Comparison of ENCODE assay signal across 8 cellular contexts in the genomic region with DNA sequence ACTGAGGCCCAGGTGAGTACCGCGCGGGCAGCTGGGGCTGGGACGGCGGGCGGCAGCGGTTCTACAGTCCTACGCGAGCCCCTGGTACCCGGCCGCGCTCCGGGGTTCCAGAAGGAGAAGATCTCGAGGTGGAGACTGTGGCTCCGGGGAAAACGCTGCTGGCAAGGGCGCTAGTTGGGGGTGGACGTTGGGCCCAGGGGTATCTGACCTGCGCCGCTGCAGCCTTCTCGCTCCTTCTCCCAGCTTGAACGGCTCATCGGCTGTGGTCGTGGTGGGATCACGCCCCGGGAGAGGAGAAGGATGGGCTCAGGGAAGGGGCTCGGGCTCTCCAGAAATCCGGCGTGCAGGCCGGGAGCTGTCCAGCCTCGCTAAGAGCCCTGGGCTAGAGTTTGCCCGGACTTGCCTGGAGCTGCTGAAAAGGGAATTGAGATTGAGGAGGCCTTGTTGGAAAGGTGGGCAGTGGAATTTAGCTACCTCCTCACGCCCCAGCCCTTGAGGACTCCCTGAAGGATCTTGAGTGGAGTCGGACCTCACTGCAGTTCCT. TPM values are rescaled to one million over a fixed set of nuclear protein-coding genes. Genes with fewer than 3 reads are reported as not detected.
DNase-seq lines count a peak whose midpoint lies in the region; ATAC-seq and TF ChIP-seq lines count a peak whose summit lies in the region.

No MANE protein-coding gene starts in this region.

- in situ Hi-C loops in ACHN (cut with HindIII; ENCODE audit: low pct_ligation_motif_present, low pct_unique_long_range_greater_than_20kb, low sequenced_read_pairs), result loop anchor here (25.0 kb wide), 1 partner anchor 765 kb away; no protein-coding TSS in a partner anchor

- no peak for TF ChIP-seq CTCF in mesothelial cell of epicardium (IDR thresholded peaks at IDR 0.05; ENCODE audit: unreplicated experiment)

- DNase-seq in ACHN, result peak; percentile 56
- peak; percentile 53 for DNase-seq in HPDE6-E6E7 (ENCODE audit: extremely low spot score)
- no peak for DNase-seq in central memory CD8-positive, alpha-beta T cell (ENCODE audit: low spot score in 2 of 2)
- no peak for DNase-seq in mesothelial cell of epicardium (ENCODE audit: low spot score in 2 of 2, unreplicated experiment in 2 of 2)
- DNase-seq in NCI-H1105 (lab: John Stamatoyannopoulos, UW), result no peak
- no peak for DNase-seq in T1000 (lab: John Stamatoyannopoulos, UW)
- no peak for DNase-seq in NCI-H1092 (lab: John Stamatoyannopoulos, UW)

- no peaks in the 10 kb centered on the region for H3K9me3 Mint-ChIP-seq in central memory CD8-positive, alpha-beta T cell
- no peaks in the 10 kb centered on the region for H3K9me3 Mint-ChIP-seq in mesothelial cell of epicardium

- peaks cover 8% of the 10 kb centered on the region for H3K36me3 Mint-ChIP-seq in central memory CD8-positive, alpha-beta T cell (ENCODE audit: insufficient read depth)
- no peaks in the 10 kb centered on the region for H3K36me3 Mint-ChIP-seq in mesothelial cell of epicardium

- H3K27me3 Mint-ChIP-seq in central memory CD8-positive, alpha-beta T cell, result peaks cover 24% of the 10 kb centered on the region
- peaks cover 80% of the 10 kb centered on the region for H3K27me3 Mint-ChIP-seq in mesothelial cell of epicardium (ENCODE audit: low read depth)

- H3K4me1 Mint-ChIP-seq in central memory CD8-positive, alpha-beta T cell, result peaks cover 19% of the 10 kb centered on the region
- H3K4me1 Mint-ChIP-seq in mesothelial cell of epicardium, result peaks cover 9% of the 10 kb centered on the region

- H3K27ac Mint-ChIP-seq in central memory CD8-positive, alpha-beta T cell (ENCODE audit: low read depth), result peak overlapping the region; percentile 19
- no peak overlapping the region for H3K27ac Mint-ChIP-seq in mesothelial cell of epicardium

- peak overlapping the region; percentile 76 for H3K4me3 Mint-ChIP-seq in central memory CD8-positive, alpha-beta T cell
- peak overlapping the region; percentile 65 for H3K4me3 Mint-ChIP-seq in mesothelial cell of epicardium

- no peak for ATAC-seq in central memory CD8-positive, alpha-beta T cell (replicated peaks; ENCODE audit: extremely low read depth, poor library complexity, severe bottlenecking)
- ATAC-seq in HG03095 (IDR thresholded peaks at IDR 0.05; ENCODE audit: unreplicated experiment), result no peak

RNA-seq across cellular contexts. Expression of a gene that starts 1.1 kb away (rescaled TPM):
- 0.16 to 0.45 TPM (median 0.29 TPM) in 3 replicates for total RNA-seq in mesothelial cell of epicardium

RNA-seq across cellular contexts. Expression of a gene that starts 35.1 kb away (rescaled TPM):
- total RNA-seq in mesothelial cell of epicardium, result 32.3 to 37.2 TPM (median 36.5 TPM) in 3 replicates

RNA-seq across cellular contexts. Expression of a gene that starts 42.4 kb away (rescaled TPM):
- 46.1 to 50.6 TPM (median 46.2 TPM) in 3 replicates for total RNA-seq in mesothelial cell of epicardium

RNA-seq across cellular contexts. Expression of a gene that starts 57.9 kb away (rescaled TPM):
- 69.8 to 82.2 TPM (median 80.7 TPM) in 3 replicates for total RNA-seq in mesothelial cell of epicardium

Comparison
In these comparisons a context has a peak if more than half of its experiments do, and no peak if none do; other contexts are left out.
1. DNase-seq: peak in ACHN (single experiment) and HPDE6-E6E7 (single experiment); none in central memory CD8-positive, alpha-beta T cell (0 of 2), mesothelial cell of epicardium (0 of 2), NCI-H1105 (single experiment), T1000 (single experiment) and NCI-H1092 (single experiment).